ENCODE assay signal across 19 cellular contexts in genomic region chr11:66686100-66686785, GRCh38. TPM values are rescaled to one million over a fixed set of nuclear protein-coding genes. Genes with fewer than 3 reads are reported as not detected.
DNase-seq lines count a peak whose midpoint lies in the region; ATAC-seq and TF ChIP-seq lines count a peak whose summit lies in the region.
"Had no signal": no experiment of that assay in that cellular context is flagged by ENCODE, and none has a peak within 500 bp of the region (broad histone marks: within the 10 kb centered on the region; RNA-seq: fewer than 3 reads in every experiment).

No MANE protein-coding gene starts in this region.

- H3K4me3 Mint-ChIP-seq in Caco-2 (ENCODE audit: unreplicated experiment) (no peak overlapping the region), T-helper 17 cell (peak overlapping the region; percentile 57)
- H3K4me3 Mint-ChIP-seq: activated CD4-positive, alpha-beta T cell treated with anti-CD3 and anti-CD28 coated beads, Interleukin-2, amount 10 ng/mL, durations not matched to agents 7 days and 5 days; activated T-helper 17 cell treated with anti-CD3 and anti-CD28 coated beads, Interleukin-2, amount 50 U/mL, for 72 hours had no signal

- ATAC-seq in T-helper 17 cell (no peak), foreskin keratinocyte (peak; percentile 90), HG03521 (IDR thresholded peaks at IDR 0.05; ENCODE audit: unreplicated experiment) (no peak)
- ATAC-seq: activated T-helper 17 cell treated with anti-CD3 and anti-CD28 coated beads, Interleukin-2, amount 50 U/mL, for 72 hours; gastroesophageal sphincter; left lung had no signal

- POLR2A ChIA-PET in Caco-2 (lab: Charles Lee), result interaction anchor here (1.6 kb wide), 1 partner anchor 8 kb away, joined by 5 read pairs; the partner anchor contains the start of gene RBM4B

- H3K36me3 Mint-ChIP-seq in Caco-2 (ENCODE audit: insufficient read depth, unreplicated experiment), result peaks cover 28% of the 10 kb centered on the region
- H3K36me3 Mint-ChIP-seq in T-helper 17 cell (ENCODE audit: low read depth), result peaks cover 2% of the 10 kb centered on the region

- no peaks in the 10 kb centered on the region for H3K9me3 Mint-ChIP-seq in Caco-2 (ENCODE audit: unreplicated experiment)
- H3K9me3 Mint-ChIP-seq: activated CD4-positive, alpha-beta T cell treated with anti-CD3 and anti-CD28 coated beads, Interleukin-2, amount 10 ng/mL, durations not matched to agents 7 days and 5 days; activated T-helper 17 cell treated with anti-CD3 and anti-CD28 coated beads, Interleukin-2, amount 50 U/mL, for 72 hours had no signal

- no peak overlapping the region for H3K4me3 ChIP-seq in Caco-2 (ENCODE audit: low read depth, low read length)
- H3K4me3 ChIP-seq: BLaER1 treated with 17β-estradiol and CSF1 and Interleukin-3, amounts not matched to agents 10 nM and 100 nM; gastroesophageal sphincter; left lung had no signal

- H3K27me3 Mint-ChIP-seq in Caco-2 (ENCODE audit: insufficient read depth, unreplicated experiment), result no peaks in the 10 kb centered on the region
- H3K27me3 Mint-ChIP-seq in T-helper 17 cell, result no peaks in the 10 kb centered on the region
- H3K27me3 Mint-ChIP-seq: activated CD4-positive, alpha-beta T cell treated with anti-CD3 and anti-CD28 coated beads, Interleukin-2, amount 10 ng/mL, durations not matched to agents 7 days and 5 days; activated T-helper 17 cell treated with anti-CD3 and anti-CD28 coated beads, Interleukin-2, amount 50 U/mL, for 72 hours had no signal

- H3K4me1 Mint-ChIP-seq in Caco-2 (ENCODE audit: low read depth, unreplicated experiment) (peaks cover 11% of the 10 kb centered on the region), T-helper 17 cell (peaks cover 3% of the 10 kb centered on the region)
- H3K4me1 Mint-ChIP-seq: activated CD4-positive, alpha-beta T cell treated with anti-CD3 and anti-CD28 coated beads, Interleukin-2, amount 10 ng/mL, durations not matched to agents 7 days and 5 days; activated T-helper 17 cell treated with anti-CD3 and anti-CD28 coated beads, Interleukin-2, amount 50 U/mL, for 72 hours had no signal

- no TSS peak for BruUV-seq in Caco-2 (replicated peaks; lab: Mats Ljungman, UMichigan)

- H3K27me3 ChIP-seq in Caco-2 (replicated peaks; ENCODE audit: control insufficient read depth, insufficient read depth, low read length), result no peaks in the 10 kb centered on the region
- H3K27me3 ChIP-seq in foreskin keratinocyte, result no peaks in the 10 kb centered on the region
- H3K27me3 ChIP-seq: BLaER1 treated with 17β-estradiol and CSF1 and Interleukin-3, amounts not matched to agents 10 nM and 100 nM; gastroesophageal sphincter; left lung had no signal

- H3K9me3 ChIP-seq in Caco-2 (no peaks in the 10 kb centered on the region), T-helper 17 cell (ENCODE audit: control insufficient read depth, low read length, poor library complexity, severe bottlenecking) (no peaks in the 10 kb centered on the region)
- H3K9me3 ChIP-seq: gastroesophageal sphincter, left lung had no signal

- 0 out of 2 replicates have a peak, but pooled peaks cover 1% of the 10 kb centered on the region for H3K36me3 ChIP-seq in Caco-2 (ENCODE audit: control insufficient read depth, insufficient read depth, low read length)
- H3K36me3 ChIP-seq: gastroesophageal sphincter, left lung had no signal

- intact Hi-C loops in Caco-2 (cut with micrococcal nuclease; ENCODE audit: unreplicated experiment) (no loop called here), posterior vena cava (cut with DNase I) (loop anchor here in 1 of 2 donors (5.0 kb wide), 1 partner anchor 114 kb away; no protein-coding TSS in a partner anchor)

- peak in 1 of 2 experiments; percentile 55 for DNase-seq in Caco-2
- DNase-seq in T-helper 17 cell, result no peak
- peak; percentile 97 to 98 for DNase-seq in foreskin keratinocyte
- DNase-seq in posterior vena cava (ENCODE audit: low spot score), result peak; percentile 70
- DNase-seq in NCI-H2029 (lab: John Stamatoyannopoulos, UW), result no peak
- no peak for DNase-seq in caudate nucleus (lab: John Stamatoyannopoulos, UW)
- DNase-seq in activated gamma-delta T cell (lab: John Stamatoyannopoulos, UW), result no peak
- DNase-seq: activated CD4-positive, alpha-beta T cell treated with anti-CD3 and anti-CD28 coated beads, Interleukin-2, amount 10 ng/mL, durations not matched to agents 7 days and 5 days; left lung; MM.1S; NCI-H1436 treated with DMSO at 0.1 percent for 48 hours; NCI-H69; occipital lobe; SIG-M5; T-helper 1 cell had no signal

- no peak for TF ChIP-seq CTCF in Caco-2 (IDR thresholded peaks at IDR 0.05; ENCODE audit: insufficient read depth in 1 of 2, low read depth in 1 of 2, low read length in 1 of 2, severe bottlenecking in 1 of 2, unreplicated experiment in 1 of 2)
- TF ChIP-seq CTCF in foreskin keratinocyte (conservative IDR thresholded peaks at IDR 0.05), result peak; percentile 50

- CTCF ChIA-PET in Caco-2 (lab: Charles Lee), result interaction anchor here (1.6 kb wide), 1 partner anchor 9 kb away, joined by 6 read pairs; the partner anchor contains the start of gene RBM4B

- H3K27ac Mint-ChIP-seq in Caco-2 (ENCODE audit: unreplicated experiment) (peak overlapping the region; percentile 18), T-helper 17 cell (no peak overlapping the region)
- H3K27ac Mint-ChIP-seq: activated CD4-positive, alpha-beta T cell treated with anti-CD3 and anti-CD28 coated beads, Interleukin-2, amount 10 ng/mL, durations not matched to agents 7 days and 5 days; activated T-helper 17 cell treated with anti-CD3 and anti-CD28 coated beads, Interleukin-2, amount 50 U/mL, for 72 hours had no signal

- H3K4me1 ChIP-seq in Caco-2, result peaks cover 16% of the 10 kb centered on the region
- peaks cover 8% of the 10 kb centered on the region for H3K4me1 ChIP-seq in foreskin keratinocyte
- H3K4me1 ChIP-seq: BLaER1 treated with 17β-estradiol and CSF1 and Interleukin-3, amounts not matched to agents 10 nM and 100 nM; gastroesophageal sphincter; left lung had no signal

- H3K27ac ChIP-seq in foreskin keratinocyte, result peak overlapping the region; percentile 83
- no peak overlapping the region for H3K27ac ChIP-seq in caudate nucleus (ENCODE audit: low read depth, low read length)
- H3K27ac ChIP-seq: BLaER1 treated with 17β-estradiol and CSF1 and Interleukin-3, amounts not matched to agents 10 nM and 100 nM; gastroesophageal sphincter; left lung had no signal

RNA-seq across cellular contexts. Expression of gene RBM4B, which starts 8.6 kb away (rescaled TPM):
- total RNA-seq in Caco-2 (2022), result 39.8 and 45.8 TPM in 2 replicates
- total RNA-seq in T-helper 17 cell, result 1 to 10 TPM; 7.3 to 9.9 TPM
- 18.2 and 18.6 TPM in 2 replicates for total RNA-seq in foreskin keratinocyte
- polyA plus RNA-seq in foreskin keratinocyte, result 12.7 and 14.1 TPM in 2 replicates
- total RNA-seq in posterior vena cava, result 10 to 100 TPM in 1 of 2 donors, 1 to 10 TPM in 1; 9.0 to 10.2 TPM

RNA-seq across cellular contexts. Expression of gene SPTBN2, which starts 42.8 kb away (rescaled TPM):
- 37.6 and 45.0 TPM in 2 replicates for total RNA-seq in Caco-2 (2022)
- under 1 TPM in 1 of 2 donors, not detected in 1; 0.23 TPM for total RNA-seq in T-helper 17 cell
- total RNA-seq in foreskin keratinocyte, result 20.9 and 22.9 TPM in 2 replicates
- polyA plus RNA-seq in foreskin keratinocyte, result 10.9 and 12.5 TPM in 2 replicates
- total RNA-seq in posterior vena cava, result 1 to 10 TPM; 4.2 to 5.9 TPM

RNA-seq across cellular contexts. Expression of gene RBM4, which starts 47.7 kb away (rescaled TPM):
- total RNA-seq in Caco-2 (2022) (257 and 273 TPM in 2 replicates), T-helper 17 cell (100 to 1,000 TPM; 205 to 261 TPM), foreskin keratinocyte (99.1 and 103 TPM in 2 replicates), posterior vena cava (10 to 100 TPM; 63.4 to 68.9 TPM)
- 108 and 115 TPM in 2 replicates for polyA plus RNA-seq in foreskin keratinocyte

Comparison
In these comparisons a context has a peak if more than half of its experiments do, and no peak if none do; other contexts are left out.
1. DNase-seq: peak in foreskin keratinocyte (2 of 2) and posterior vena cava (single experiment); none in T-helper 17 cell (0 of 3), NCI-H2029 (single experiment), caudate nucleus (0 of 61) and activated gamma-delta T cell (single experiment).
2. RNA of gene SPTBN2, which starts 42.8 kb away (total RNA-seq): 37.6 to 45.0 TPM in Caco-2, 20.9 to 22.9 TPM in foreskin keratinocyte and 4.2 to 5.9 TPM in posterior vena cava; 0.23 TPM in T-helper 17 cell; every median in the first group is over 4 times any median in the second.